Comparison of ENCODE assay signal across 10 cellular contexts in the genomic region with DNA sequence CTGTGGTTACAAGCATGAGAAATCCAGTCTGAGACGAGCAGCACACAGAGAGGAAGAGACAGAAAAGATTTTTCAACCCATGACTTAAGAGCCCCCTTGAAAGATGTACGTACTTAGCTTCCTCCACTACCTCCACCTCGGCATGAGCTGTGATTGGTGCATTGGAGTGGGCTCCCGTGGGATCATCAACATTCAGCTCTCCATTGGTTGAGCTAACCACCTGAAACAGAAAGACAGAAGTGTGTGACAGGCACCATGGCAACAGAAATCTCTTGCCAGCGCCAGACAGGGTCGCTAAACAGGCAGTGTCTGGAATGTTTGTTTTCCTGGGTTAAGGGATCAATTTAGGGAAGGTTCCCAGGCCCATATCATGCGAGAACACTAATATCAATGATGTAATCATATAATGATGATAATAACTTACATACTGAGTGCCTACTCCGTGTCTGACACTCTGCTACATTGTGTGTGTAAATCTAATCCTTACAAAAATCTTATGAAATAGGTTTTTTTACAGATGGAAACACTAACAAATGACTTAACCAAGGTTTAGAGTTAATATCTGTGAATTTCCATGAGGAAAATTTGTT. TPM values are rescaled to one million over a fixed set of nuclear protein-coding genes. Genes with fewer than 3 reads are reported as not detected.
DNase-seq lines count a peak whose midpoint lies in the region; TF ChIP-seq lines count a peak whose summit lies in the region.
"Had no signal": no experiment of that assay in that cellular context is flagged by ENCODE, and none has a peak within 500 bp of the region (broad histone marks: within the 10 kb centered on the region; RNA-seq: fewer than 3 reads in every experiment).

No MANE protein-coding gene starts in this region.

- no peaks in the 10 kb centered on the region for H3K27me3 ChIP-seq in ovary

- H3K9me3 ChIP-seq in OCI-LY7 (ENCODE audit: low read length) (no peaks in the 10 kb centered on the region), ovary (no peaks in the 10 kb centered on the region)

- TF ChIP-seq POLR2A in ovary (IDR thresholded peaks at IDR 0.05), result no peak

- H3K4me3 ChIP-seq in OCI-LY7 (ENCODE audit: low read depth, low read length, poor library complexity, severe bottlenecking) (no peak overlapping the region), ovary (no peak overlapping the region)
- H3K4me3 ChIP-seq: lung had no signal

- H4K20me1 ChIP-seq in OCI-LY7 (ENCODE audit: insufficient read depth, low read length), result no peaks in the 10 kb centered on the region

- no peaks in the 10 kb centered on the region; the same call in 1 of the 2 replicates for H3K36me3 ChIP-seq in OCI-LY7 (ENCODE audit: insufficient read depth, low read length)
- no peaks in the 10 kb centered on the region for H3K36me3 ChIP-seq in ovary

- no peaks in the 10 kb centered on the region for H3K9me2 ChIP-seq in OCI-LY7 (ENCODE audit: insufficient read depth, low read length)

- no peak for TF ChIP-seq CTCF in GM20000 (IDR thresholded peaks at IDR 0.05; ENCODE audit: extremely low read depth, missing control alignments)
- TF ChIP-seq CTCF in OCI-LY7 (conservative IDR thresholded peaks at IDR 0.05; ENCODE audit: low read length), result no peak
- TF ChIP-seq CTCF in ovary (IDR thresholded peaks at IDR 0.05), result no peak

- no TSS peak for BruUV-seq in OCI-LY7 (replicated peaks; lab: Mats Ljungman, UMichigan)

- DNase-seq in D341Med (ENCODE audit: low spot score) (peak; percentile 42), GM20000 (ENCODE audit: low spot score) (peak; percentile 69), NCI-H1105 treated with DMSO at 0.1 percent for 48 hours (lab: John Stamatoyannopoulos, UW) (peak; percentile 83), head of caudate nucleus (peak; percentile 21 to 88 (median 68)), 8988T (no peak), OCI-LY7 (ENCODE audit: low spot score) (no peak), SIG-M5 (lab: John Stamatoyannopoulos, UW) (no peak), ovary (no peak)
- DNase-seq: activated T-cell treated with anti-CD3 and anti-CD28 coated beads, Interleukin-2, amount 50 U/mL, for 4 hours had no signal

- H2AFZ ChIP-seq in OCI-LY7 (ENCODE audit: low read length), result no peak overlapping the region

- WGBS in ovary, 3 donors, result 77 to 78% (median 77%) methylated on average over 8 of the region's 8 CpGs

- intact Hi-C loops in head of caudate nucleus (cut with DNase I), result no loop called here
- intact Hi-C loops in OCI-LY7 (cut with micrococcal nuclease; ENCODE audit: unreplicated experiment), result no loop called here
- intact Hi-C loops in ovary (cut with DNase I), result no loop called here

- no peaks in the 10 kb centered on the region for H3K4me1 ChIP-seq in OCI-LY7 (ENCODE audit: insufficient read depth, low read length, poor library complexity, severe bottlenecking)
- no peaks in the 10 kb centered on the region for H3K4me1 ChIP-seq in ovary (ENCODE audit: insufficient read depth)

- no peak overlapping the region for H3K4me2 ChIP-seq in OCI-LY7 (ENCODE audit: low read length)

- H3K27ac ChIP-seq in OCI-LY7 (ENCODE audit: low read depth, low read length, poor library complexity, severe bottlenecking) (no peak overlapping the region), ovary (no peak overlapping the region)

- H3K79me2 ChIP-seq in OCI-LY7 (ENCODE audit: insufficient read depth, low read depth, low read length), result no peaks in the 10 kb centered on the region

- CTCF ChIA-PET in OCI-LY7 (lab: Charles Lee; ENCODE audit: unreplicated experiment), result interaction anchor here (0.6 kb wide), 1 partner anchor 14 kb away, joined by 3 read pairs; no protein-coding TSS in a partner anchor

- TF ChIP-seq EP300 in ovary (IDR thresholded peaks at IDR 0.05), result no peak

- POLR2A ChIA-PET in OCI-LY7 (lab: Charles Lee), result no interaction called here

RNA-seq across cellular contexts. Expression of gene PPIB, which starts 17.5 kb away (rescaled TPM):
- 243 and 263 TPM in 2 replicates for total RNA-seq in OCI-LY7 (2014; rRNA removed; shearing (Covaris generic))
- total RNA-seq in OCI-LY7 (2022), result 248 and 307 TPM in 2 replicates
- total RNA-seq in ovary, result 100 to 1,000 TPM; 201 to 589 (median 367) TPM
- 100 to 1,000 TPM; 434 to 514 TPM for polyA plus RNA-seq in ovary

RNA-seq across cellular contexts. Expression of gene SNX22, which starts 28.8 kb away (rescaled TPM):
- total RNA-seq in OCI-LY7 (2014; rRNA removed; shearing (Covaris generic)), result 63.1 and 65.7 TPM in 2 replicates
- total RNA-seq in OCI-LY7 (2022), result 61.6 and 68.8 TPM in 2 replicates
- 1 to 10 TPM in 1 of 7 donors, under 1 TPM in 5, not detected in 1; 0.15 to 2.3 (median 0.28) TPM for total RNA-seq in ovary
- under 1 TPM; 0.07 to 0.81 TPM for polyA plus RNA-seq in ovary

Comparison
In these comparisons a context has a peak if more than half of its experiments do, and no peak if none do; other contexts are left out.
1. DNase-seq: peak in D341Med (single experiment), GM20000 (single experiment), NCI-H1105 treated with DMSO at 0.1 percent for 48 hours (single experiment) and head of caudate nucleus (42 of 42); none in 8988T (single experiment), OCI-LY7 (single experiment), SIG-M5 (single experiment) and ovary (0 of 5).
2. RNA of gene SNX22, which starts 28.8 kb away (total RNA-seq): 61.6 to 68.8 TPM in OCI-LY7; 0.15 to 2.3 TPM in ovary; every median in the first group is over 10 times any median in the second.